In genomic region chr20:58209652-58210397, GRCh38 we compare ENCODE assay signal across 1 cellular context.
TF ChIP-seq lines count a peak whose summit lies in the region.

No MANE protein-coding gene starts in this region.

TF ChIP-seq in K562, 482 proteins besides CTCF, POLR2A, EP300 and RAD21 (continued from another document and continues in another):
- TF ChIP-seq TSHZ1 (CRISPR knock-in tag; IDR thresholded peaks at IDR 0.05): no peak
- no peak for TF ChIP-seq FOXP1 (CRISPR knock-in tag; IDR thresholded peaks at IDR 0.05)
- no peak for TF ChIP-seq POLR2AphosphoS5 (IDR thresholded peaks at IDR 0.05; ENCODE audit: control insufficient read depth, insufficient read depth, low read depth, low read length)
- no peak for TF ChIP-seq TRIM25 (IDR thresholded peaks at IDR 0.05; ENCODE audit: borderline replicate concordance)
- no peak; the same call in 1 of the 2 replicates for TF ChIP-seq VEZF1 (CRISPR knock-in tag; IDR thresholded peaks at IDR 0.05)
- TF ChIP-seq NR4A1 (CRISPR knock-in tag; IDR thresholded peaks at IDR 0.05): no peak
- TF ChIP-seq NR4A1 (tag; IDR thresholded peaks at IDR 0.05): no peak
- TF ChIP-seq TARDBP (IDR thresholded peaks at IDR 0.05): no peak
- TF ChIP-seq PTBP1 (IDR thresholded peaks at IDR 0.05; ENCODE audit: low read depth, low read length): no peak
- no peak for TF ChIP-seq ELK1 (CRISPR knock-in tag; IDR thresholded peaks at IDR 0.05)
- TF ChIP-seq NFXL1 (CRISPR knock-in tag; IDR thresholded peaks at IDR 0.05): no peak
- no peak for TF ChIP-seq MIER1 (IDR thresholded peaks at IDR 0.05; ENCODE audit: low read depth)
- TF ChIP-seq ZBTB17 (CRISPR knock-in tag; IDR thresholded peaks at IDR 0.05): no peak
- no peak for TF ChIP-seq DPF2 (IDR thresholded peaks at IDR 0.05)
- TF ChIP-seq CBX1 (IDR thresholded peaks at IDR 0.05; ENCODE audit: low read depth): no peak
- TF ChIP-seq NBN (IDR thresholded peaks at IDR 0.05; ENCODE audit: low read depth): no peak
- no peak for TF ChIP-seq KAT2B (IDR thresholded peaks at IDR 0.05; ENCODE audit: low read depth, low read length)
- TF ChIP-seq AFF4 (CRISPR knock-in tag; IDR thresholded peaks at IDR 0.05): no peak
- TF ChIP-seq KLF1 (tag; IDR thresholded peaks at IDR 0.05): no peak
- no peak for TF ChIP-seq SRSF1 (IDR thresholded peaks at IDR 0.05; ENCODE audit: low read depth, low read length)
- TF ChIP-seq POLR2AphosphoS2 (IDR thresholded peaks at IDR 0.05; ENCODE audit: low read length): no peak
- TF ChIP-seq PPARD (CRISPR knock-in tag; IDR thresholded peaks at IDR 0.05): no peak
- TF ChIP-seq KDM2B (CRISPR knock-in tag; IDR thresholded peaks at IDR 0.05): no peak
- no peak; the same call in 1 of the 2 replicates for TF ChIP-seq CBFB (CRISPR knock-in tag; IDR thresholded peaks at IDR 0.05)
- no peak for TF ChIP-seq HDAC2 (IDR thresholded peaks at IDR 0.05)
- no peak for TF ChIP-seq ETS1 (conservative IDR thresholded peaks at IDR 0.05; ENCODE audit: control insufficient read depth, low read depth, low read length)
- no peak for TF ChIP-seq PURB (CRISPR knock-in tag; IDR thresholded peaks at IDR 0.05; ENCODE audit: low read depth)
- TF ChIP-seq MEF2D (tag; conservative IDR thresholded peaks at IDR 0.05; ENCODE audit: low read depth): no peak
- TF ChIP-seq ZNF699 (CRISPR knock-in tag; IDR thresholded peaks at IDR 0.05; ENCODE audit: insufficient replicate concordance): no peak
- TF ChIP-seq ZNF143 (CRISPR knock-in tag; IDR thresholded peaks at IDR 0.05): no peak
- TF ChIP-seq RBM22 (IDR thresholded peaks at IDR 0.05; ENCODE audit: low read depth, low read length, poor library complexity, severe bottlenecking): no peak
- no peak for TF ChIP-seq ZNF695 (CRISPR knock-in tag; IDR thresholded peaks at IDR 0.05)
- no peak for TF ChIP-seq ZNF263 (CRISPR knock-in tag; IDR thresholded peaks at IDR 0.05; ENCODE audit: borderline replicate concordance)
- no peak for TF ChIP-seq BMI1 (IDR thresholded peaks at IDR 0.05; ENCODE audit: low read length)
- no peak for TF ChIP-seq ZNF584 (CRISPR knock-in tag; IDR thresholded peaks at IDR 0.05; ENCODE audit: low read depth)
- TF ChIP-seq IRF2 (CRISPR knock-in tag; IDR thresholded peaks at IDR 0.05): no peak
- TF ChIP-seq ARID3A (IDR thresholded peaks at IDR 0.05; ENCODE audit: borderline replicate concordance, low read depth, low read length): no peak
- TF ChIP-seq PHF20 (IDR thresholded peaks at IDR 0.05; ENCODE audit: partially characterized antibody): no peak
- no peak for TF ChIP-seq ZNF146 (CRISPR knock-in tag; IDR thresholded peaks at IDR 0.05; ENCODE audit: unreplicated experiment)
- no peak for TF ChIP-seq CREB5 (CRISPR knock-in tag; IDR thresholded peaks at IDR 0.05)
- no peak for TF ChIP-seq TAL1 (IDR thresholded peaks at IDR 0.05)
- no peak for TF ChIP-seq SFPQ (IDR thresholded peaks at IDR 0.05; ENCODE audit: low read depth, low read length)
